Comparison of ENCODE assay signal across 7 cellular contexts in genomic region chr2:27538839-27539450, GRCh38. TPM values are rescaled to one million over a fixed set of nuclear protein-coding genes. Genes with fewer than 3 reads are reported as not detected.
"Had no signal": no experiment of that assay in that cellular context is flagged by ENCODE, and none has a peak within 500 bp of the region (broad histone marks: within the 10 kb centered on the region; RNA-seq: fewer than 3 reads in every experiment).

No MANE protein-coding gene starts in this region.

RNA-seq across cellular contexts. Expression of gene GCKR, which starts 42.3 kb away (rescaled TPM):
- total RNA-seq: fibroblast of villous mesenchyme, foreskin keratinocyte, left ventricle myocardium superior, lower leg skin, lung microvascular endothelial cell, mesothelial cell of epicardium, myocyte had no signal
